In the genomic region with DNA sequence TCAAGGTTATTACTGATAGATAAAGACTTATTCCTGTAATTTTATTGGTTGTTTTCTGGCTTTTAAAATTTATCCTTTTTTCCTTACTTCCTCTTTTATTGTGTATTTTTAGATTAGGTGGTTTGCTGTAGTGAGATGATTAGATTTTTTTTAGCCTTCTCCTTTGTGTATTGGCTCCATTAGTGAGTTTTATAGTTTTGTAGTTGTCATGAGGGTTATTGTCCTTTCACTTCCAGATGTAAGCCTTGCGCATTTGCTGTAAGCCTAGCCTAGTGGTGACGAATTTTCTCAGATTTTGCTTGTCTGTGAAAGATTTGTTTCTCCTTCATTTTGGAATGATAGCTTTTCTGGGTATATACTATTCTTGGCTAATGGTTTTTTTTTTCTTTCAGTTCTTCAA, we compare ENCODE assay signal across 25 cellular contexts.
"Had no signal": no experiment of that assay in that cellular context is flagged by ENCODE, and none has a peak within 500 bp of the region (broad histone marks: within the 10 kb centered on the region; RNA-seq: fewer than 3 reads in every experiment).

No MANE protein-coding gene starts in this region.

- H3K36me3 ChIP-seq: left ventricle myocardium inferior, lower lobe of right lung, prostate gland, right atrium auricular region, tibial nerve, upper lobe of left lung had no signal

- H3K27me3 ChIP-seq: dorsolateral prefrontal cortex, right atrium auricular region, testis, tibial nerve, upper lobe of left lung had no signal

- H3K27ac ChIP-seq: dorsolateral prefrontal cortex, left ventricle myocardium inferior, lower lobe of right lung, prostate gland, right atrium auricular region, testis, tibial nerve, upper lobe of left lung had no signal

- H3K4me3 ChIP-seq: dorsolateral prefrontal cortex, left ventricle myocardium inferior, lower lobe of right lung, prostate gland, right atrium auricular region, smooth muscle cell, testis, tibial nerve, upper lobe of left lung had no signal

- H3K4me1 Mint-ChIP-seq: immature natural killer cell; nephron progenitor cell; stimulated activated effector memory CD8-positive, alpha-beta T cell treated with anti-CD3 and anti-CD28 coated beads, Interleukin-12 subunit alpha, Interleukin-12 subunit beta, amount 100 ng/mL, for 72 hours had no signal

- DNase-seq: dorsolateral prefrontal cortex; effector CD4-positive, alpha-beta T cell; hypothalamus; immature natural killer cell; islet precursor cell; kidney glomerular epithelial cell; left colon; left ventricle myocardium inferior; lower lobe of right lung; naive thymus-derived CD8-positive, alpha-beta T cell; nephron progenitor cell; nucleus accumbens; stimulated activated CD4-positive, alpha-beta T cell treated with anti-CD3 and anti-CD28 coated beads, Interleukin-12 subunit alpha, Interleukin-12 subunit beta, amount 100 ng/mL, for 4 hours; stimulated activated CD4-positive, alpha-beta T cell treated with anti-CD3 and anti-CD28 coated beads, Interleukin-1b, Interleukin-23, amount 100 ng/mL, for 48 hours; stimulated activated CD4-positive, alpha-beta T cell treated with anti-CD3 and anti-CD28 coated beads, Interleukin-4, amount 100 ng/mL, for 24 hours; stimulated activated naive CD8-positive, alpha-beta T cell treated with anti-CD3 and anti-CD28 coated beads, Interleukin-15, Interleukin-2, amounts not matched to agents 100 U/mL and 50 U/mL, for 24 hours; substantia nigra; testis; upper lobe of left lung had no signal

- ATAC-seq: lower lobe of right lung; naive thymus-derived CD8-positive, alpha-beta T cell; sciatic nerve; stimulated activated effector memory CD8-positive, alpha-beta T cell treated with anti-CD3 and anti-CD28 coated beads, Interleukin-12 subunit alpha, Interleukin-12 subunit beta, amount 100 ng/mL, for 72 hours; stimulated activated naive CD8-positive, alpha-beta T cell treated with anti-CD3 and anti-CD28 coated beads, Interleukin-15, Interleukin-2, amounts not matched to agents 100 U/mL and 50 U/mL, for 24 hours had no signal

- H3K36me3 Mint-ChIP-seq: immature natural killer cell; naive thymus-derived CD8-positive, alpha-beta T cell; stimulated activated effector memory CD8-positive, alpha-beta T cell treated with anti-CD3 and anti-CD28 coated beads, Interleukin-12 subunit alpha, Interleukin-12 subunit beta, amount 100 ng/mL, for 72 hours had no signal

- H3K27ac Mint-ChIP-seq: immature natural killer cell; naive thymus-derived CD8-positive, alpha-beta T cell; nephron progenitor cell; stimulated activated effector memory CD8-positive, alpha-beta T cell treated with anti-CD3 and anti-CD28 coated beads, Interleukin-12 subunit alpha, Interleukin-12 subunit beta, amount 100 ng/mL, for 72 hours had no signal

- H3K9me3 ChIP-seq: prostate gland, right atrium auricular region, testis, upper lobe of left lung had no signal

- H3K4me1 ChIP-seq: left ventricle myocardium inferior, lower lobe of right lung, prostate gland, right atrium auricular region, testis, tibial nerve, upper lobe of left lung had no signal

- H3K4me3 Mint-ChIP-seq: immature natural killer cell; naive thymus-derived CD8-positive, alpha-beta T cell; nephron progenitor cell; stimulated activated effector memory CD8-positive, alpha-beta T cell treated with anti-CD3 and anti-CD28 coated beads, Interleukin-12 subunit alpha, Interleukin-12 subunit beta, amount 100 ng/mL, for 72 hours had no signal
